ENCODE assay signal across 8 cellular contexts in genomic region chr12:63779498-63780481, GRCh38.
DNase-seq lines count a peak whose midpoint lies in the region; ATAC-seq and TF ChIP-seq lines count a peak whose summit lies in the region.

A gene with protein sequence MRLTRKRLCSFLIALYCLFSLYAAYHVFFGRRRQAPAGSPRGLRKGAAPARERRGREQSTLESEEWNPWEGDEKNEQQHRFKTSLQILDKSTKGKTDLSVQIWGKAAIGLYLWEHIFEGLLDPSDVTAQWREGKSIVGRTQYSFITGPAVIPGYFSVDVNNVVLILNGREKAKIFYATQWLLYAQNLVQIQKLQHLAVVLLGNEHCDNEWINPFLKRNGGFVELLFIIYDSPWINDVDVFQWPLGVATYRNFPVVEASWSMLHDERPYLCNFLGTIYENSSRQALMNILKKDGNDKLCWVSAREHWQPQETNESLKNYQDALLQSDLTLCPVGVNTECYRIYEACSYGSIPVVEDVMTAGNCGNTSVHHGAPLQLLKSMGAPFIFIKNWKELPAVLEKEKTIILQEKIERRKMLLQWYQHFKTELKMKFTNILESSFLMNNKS (plus strand): TSS chr12:63779909. CDS start chr12:63779961, 52 bp downstream.

- H3K4me1 Mint-ChIP-seq in central memory CD8-positive, alpha-beta T cell, result peaks cover 19% of the 10 kb centered on the region

- H3K27me3 Mint-ChIP-seq in central memory CD8-positive, alpha-beta T cell, result no peaks in the 10 kb centered on the region

- H3K4me3 Mint-ChIP-seq in central memory CD8-positive, alpha-beta T cell, result peak within 1 kb of the TSS; percentile 97

- DNase-seq in AG09319 (ENCODE audit: extremely low read depth, low read depth) (peak; percentile 41), NCI-H345 (lab: John Stamatoyannopoulos, UW) (peak; percentile 84), islet precursor cell (peak; percentile 98)
- DNase-seq in central memory CD8-positive, alpha-beta T cell (ENCODE audit: low spot score in 2 of 2), result peak; percentile 68 to 70
- peak; percentile 71 to 78 for DNase-seq in stimulated activated CD4-positive, alpha-beta T cell treated with anti-CD3 and anti-CD28 coated beads, Interleukin-15, amount 100 ng/mL, for 1 hour (ENCODE audit: low read depth in 1 of 2, low spot score in 1 of 2)

- H3K27ac Mint-ChIP-seq in central memory CD8-positive, alpha-beta T cell (ENCODE audit: low read depth), result peak within 1 kb of the TSS; percentile 98

- in situ Hi-C loops in GM18951 (cut with MboI; ENCODE audit: low sequenced_read_pairs, unreplicated experiment), result no loop called here

- peak; percentile 87 for TF ChIP-seq POLR2A in GM18951 (IDR thresholded peaks at IDR 0.05; ENCODE audit: extremely low read depth, insufficient read depth, insufficient read length)

- H3K36me3 Mint-ChIP-seq in central memory CD8-positive, alpha-beta T cell (ENCODE audit: insufficient read depth), result peaks cover 11% of the 10 kb centered on the region

- TF ChIP-seq CTCF in AG09319 (IDR thresholded peaks at IDR 0.05; ENCODE audit: low read depth, low read length), result no peak

- ATAC-seq in HG03175 (IDR thresholded peaks at IDR 0.05; ENCODE audit: unreplicated experiment), result peak; percentile 94
- peak; percentile 92 to 95 for ATAC-seq in activated CD4-positive, CD25-positive, alpha-beta regulatory T cell treated with anti-CD3 and anti-CD28 coated beads, Interleukin-2, amount 50 U/mL, for 24 hours
- peak; percentile 90 for ATAC-seq in central memory CD8-positive, alpha-beta T cell (replicated peaks; ENCODE audit: extremely low read depth, poor library complexity, severe bottlenecking)

- H3K9me3 Mint-ChIP-seq in central memory CD8-positive, alpha-beta T cell, result no peaks in the 10 kb centered on the region

Comparison
In these comparisons a context has a peak if more than half of its experiments do, and no peak if none do; other contexts are left out.
1. Peak in every context shown above with its lines: DNase-seq and ATAC-seq.
2. DNase-seq: peak in every context shown above with its lines; median percentile 98 in islet precursor cell; 84 in NCI-H345; 74 in stimulated activated CD4-positive, alpha-beta T cell treated with anti-CD3 and anti-CD28 coated beads, Interleukin-15, amount 100 ng/mL, for 1 hour; 69 in central memory CD8-positive, alpha-beta T cell; 41 in AG09319.